In the genomic region with DNA sequence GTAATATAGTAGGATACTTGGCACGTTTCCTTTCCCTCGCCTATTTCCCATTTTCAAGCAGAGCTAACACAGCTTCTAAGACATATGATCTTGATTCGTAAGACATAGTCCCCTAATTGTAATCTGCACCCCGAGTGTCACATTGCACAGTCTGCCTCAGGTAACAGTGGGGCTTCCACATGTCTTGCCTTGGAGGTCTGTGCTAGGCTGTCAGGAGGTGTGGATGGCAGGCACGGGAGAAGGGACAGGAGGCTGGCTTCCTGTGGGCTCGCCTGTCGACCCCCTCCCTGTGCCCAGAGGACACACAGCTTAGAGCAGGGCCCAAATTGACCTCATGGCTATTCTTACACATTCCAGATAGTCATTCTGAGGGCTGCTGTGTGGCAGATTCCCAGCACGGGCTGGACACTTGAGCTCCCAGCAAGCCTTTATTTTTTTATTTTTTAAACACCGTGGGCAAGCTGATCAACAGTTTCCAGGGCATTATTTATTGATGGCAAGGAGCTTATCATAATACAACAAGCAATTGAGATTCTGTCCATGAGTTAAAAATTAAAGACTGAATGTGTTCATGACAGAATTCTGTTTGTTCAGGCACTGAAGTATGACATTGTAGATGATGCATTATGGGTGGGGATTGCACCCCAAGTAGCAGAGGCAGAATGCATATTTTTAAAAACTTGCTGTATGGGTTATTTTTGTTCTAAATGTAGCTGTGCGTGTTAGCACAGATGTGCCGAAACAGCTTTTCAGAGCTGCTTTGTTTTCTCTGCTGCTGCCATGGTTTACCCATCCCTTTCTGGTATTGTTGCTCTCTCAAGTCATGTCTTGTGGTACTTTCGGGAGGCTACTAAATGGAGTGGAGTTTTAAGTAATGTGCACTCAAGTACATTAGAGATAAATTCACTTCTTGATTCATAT, we compare ENCODE assay signal across 1 cellular context.
TF ChIP-seq lines count a peak whose summit lies in the region.

No MANE protein-coding gene starts in this region.

TF ChIP-seq in SK-N-SH, 30 proteins besides CTCF, POLR2A, EP300 and RAD21 (continued from another document):
- TF ChIP-seq TAF1 (IDR thresholded peaks at IDR 0.05; ENCODE audit: borderline replicate concordance, low read depth, low read length) (no peak), MXI1 (IDR thresholded peaks at IDR 0.05; ENCODE audit: low read depth, low read length) (no peak), RCOR1 (IDR thresholded peaks at IDR 0.05; ENCODE audit: low read length) (no peak), FOSL2 (IDR thresholded peaks at IDR 0.05; ENCODE audit: borderline replicate concordance, low read depth) (no peak), ELF1 (IDR thresholded peaks at IDR 0.05) (no peak), CHD2 (IDR thresholded peaks at IDR 0.05; ENCODE audit: low read length, partially characterized antibody) (no peak), GATA2 (CRISPR knock-in tag; IDR thresholded peaks at IDR 0.05) (no peak), YY1 (IDR thresholded peaks at IDR 0.05; ENCODE audit: low read depth) (no peak), SIN3A (IDR thresholded peaks at IDR 0.05; ENCODE audit: borderline replicate concordance, low read depth, low read length) (no peak), RFX5 (IDR thresholded peaks at IDR 0.05; ENCODE audit: low read length) (no peak)
- TF ChIP-seq, protein P1, sequence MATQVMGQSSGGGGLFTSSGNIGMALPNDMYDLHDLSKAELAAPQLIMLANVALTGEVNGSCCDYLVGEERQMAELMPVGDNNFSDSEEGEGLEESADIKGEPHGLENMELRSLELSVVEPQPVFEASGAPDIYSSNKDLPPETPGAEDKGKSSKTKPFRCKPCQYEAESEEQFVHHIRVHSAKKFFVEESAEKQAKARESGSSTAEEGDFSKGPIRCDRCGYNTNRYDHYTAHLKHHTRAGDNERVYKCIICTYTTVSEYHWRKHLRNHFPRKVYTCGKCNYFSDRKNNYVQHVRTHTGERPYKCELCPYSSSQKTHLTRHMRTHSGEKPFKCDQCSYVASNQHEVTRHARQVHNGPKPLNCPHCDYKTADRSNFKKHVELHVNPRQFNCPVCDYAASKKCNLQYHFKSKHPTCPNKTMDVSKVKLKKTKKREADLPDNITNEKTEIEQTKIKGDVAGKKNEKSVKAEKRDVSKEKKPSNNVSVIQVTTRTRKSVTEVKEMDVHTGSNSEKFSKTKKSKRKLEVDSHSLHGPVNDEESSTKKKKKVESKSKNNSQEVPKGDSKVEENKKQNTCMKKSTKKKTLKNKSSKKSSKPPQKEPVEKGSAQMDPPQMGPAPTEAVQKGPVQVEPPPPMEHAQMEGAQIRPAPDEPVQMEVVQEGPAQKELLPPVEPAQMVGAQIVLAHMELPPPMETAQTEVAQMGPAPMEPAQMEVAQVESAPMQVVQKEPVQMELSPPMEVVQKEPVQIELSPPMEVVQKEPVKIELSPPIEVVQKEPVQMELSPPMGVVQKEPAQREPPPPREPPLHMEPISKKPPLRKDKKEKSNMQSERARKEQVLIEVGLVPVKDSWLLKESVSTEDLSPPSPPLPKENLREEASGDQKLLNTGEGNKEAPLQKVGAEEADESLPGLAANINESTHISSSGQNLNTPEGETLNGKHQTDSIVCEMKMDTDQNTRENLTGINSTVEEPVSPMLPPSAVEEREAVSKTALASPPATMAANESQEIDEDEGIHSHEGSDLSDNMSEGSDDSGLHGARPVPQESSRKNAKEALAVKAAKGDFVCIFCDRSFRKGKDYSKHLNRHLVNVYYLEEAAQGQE (IDR thresholded peaks at IDR 0.05; ENCODE audit: low read depth, low read length): no peak
- TF ChIP-seq, protein P2, sequence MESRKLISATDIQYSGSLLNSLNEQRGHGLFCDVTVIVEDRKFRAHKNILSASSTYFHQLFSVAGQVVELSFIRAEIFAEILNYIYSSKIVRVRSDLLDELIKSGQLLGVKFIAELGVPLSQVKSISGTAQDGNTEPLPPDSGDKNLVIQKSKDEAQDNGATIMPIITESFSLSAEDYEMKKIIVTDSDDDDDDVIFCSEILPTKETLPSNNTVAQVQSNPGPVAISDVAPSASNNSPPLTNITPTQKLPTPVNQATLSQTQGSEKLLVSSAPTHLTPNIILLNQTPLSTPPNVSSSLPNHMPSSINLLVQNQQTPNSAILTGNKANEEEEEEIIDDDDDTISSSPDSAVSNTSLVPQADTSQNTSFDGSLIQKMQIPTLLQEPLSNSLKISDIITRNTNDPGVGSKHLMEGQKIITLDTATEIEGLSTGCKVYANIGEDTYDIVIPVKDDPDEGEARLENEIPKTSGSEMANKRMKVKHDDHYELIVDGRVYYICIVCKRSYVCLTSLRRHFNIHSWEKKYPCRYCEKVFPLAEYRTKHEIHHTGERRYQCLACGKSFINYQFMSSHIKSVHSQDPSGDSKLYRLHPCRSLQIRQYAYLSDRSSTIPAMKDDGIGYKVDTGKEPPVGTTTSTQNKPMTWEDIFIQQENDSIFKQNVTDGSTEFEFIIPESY (IDR thresholded peaks at IDR 0.05; ENCODE audit: borderline replicate concordance, low read depth): no peak
- TF ChIP-seq, protein P3, sequence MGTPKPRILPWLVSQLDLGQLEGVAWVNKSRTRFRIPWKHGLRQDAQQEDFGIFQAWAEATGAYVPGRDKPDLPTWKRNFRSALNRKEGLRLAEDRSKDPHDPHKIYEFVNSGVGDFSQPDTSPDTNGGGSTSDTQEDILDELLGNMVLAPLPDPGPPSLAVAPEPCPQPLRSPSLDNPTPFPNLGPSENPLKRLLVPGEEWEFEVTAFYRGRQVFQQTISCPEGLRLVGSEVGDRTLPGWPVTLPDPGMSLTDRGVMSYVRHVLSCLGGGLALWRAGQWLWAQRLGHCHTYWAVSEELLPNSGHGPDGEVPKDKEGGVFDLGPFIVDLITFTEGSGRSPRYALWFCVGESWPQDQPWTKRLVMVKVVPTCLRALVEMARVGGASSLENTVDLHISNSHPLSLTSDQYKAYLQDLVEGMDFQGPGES (IDR thresholded peaks at IDR 0.05; ENCODE audit: low read depth, low read length): no peak
